33 cellular contexts compared by ENCODE assay signal in genomic region chr6:169853196-169854082, GRCh38.
DNase-seq lines count a peak whose midpoint lies in the region; ATAC-seq and TF ChIP-seq lines count a peak whose summit lies in the region.
"Had no signal": no experiment of that assay in that cellular context is flagged by ENCODE, and none has a peak within 500 bp of the region (broad histone marks: within the 10 kb centered on the region; RNA-seq: fewer than 3 reads in every experiment).

No MANE protein-coding gene starts in this region.

- H3K4me3 Mint-ChIP-seq in endothelial cell (ENCODE audit: unreplicated experiment) (no peak overlapping the region), osteocyte (ENCODE audit: unreplicated experiment) (no peak overlapping the region)
- H3K4me3 Mint-ChIP-seq: activated naive CD4-positive, alpha-beta T cell treated with anti-CD3 and anti-CD28 coated beads, Interleukin-2, amount 50 U/mL, for 24 hours; effector memory CD8-positive, alpha-beta T cell; HFFc6; naive thymus-derived CD4-positive, alpha-beta T cell; stimulated activated effector memory CD8-positive, alpha-beta T cell treated with anti-CD3 and anti-CD28 coated beads, Interleukin-12 subunit alpha, Interleukin-12 subunit beta, amount 100 ng/mL, for 72 hours; T-helper 1 cell treated with Interleukin-12 subunit alpha and Interleukin-12 subunit beta and Interleukin-4 antibody, amounts not matched to agents 30 μg/mL and 1 μg/mL, for 36 hours had no signal

- DNase-seq in H7 (peak; percentile 28), endothelial cell (ENCODE audit: low spot score) (no peak), osteocyte (ENCODE audit: extremely low spot score, unreplicated experiment) (peak; percentile 80), NCI-H187 (lab: John Stamatoyannopoulos, UW) (no peak), SIG-M5 treated with dmso at 0.1 percent for 504 hours (lab: John Stamatoyannopoulos, UW; ENCODE audit: unreplicated experiment) (no peak)
- DNase-seq in effector CD4-positive, alpha-beta T cell: no peak
- DNase-seq: activated CD4-positive, alpha-beta T cell treated with anti-CD3 and anti-CD28 coated beads, Interleukin-2, amount 50 U/mL, for 4 hours; Calu3; DMS79; effector memory CD8-positive, alpha-beta T cell; erythroblast; HFFc6; left lung; midbrain; naive thymus-derived CD4-positive, alpha-beta T cell; NCI-H1048; NCI-H1694 treated with DMSO at 0.1 percent for 48 hours; NCI-H2171; NCI-H510A treated with DMSO at 0.1 percent for 48 hours; stimulated activated CD4-positive, alpha-beta T cell treated with anti-CD3 and anti-CD28 coated beads, Interleukin-15, amount 100 ng/mL, for 24 hours; stimulated activated CD4-positive, alpha-beta T cell treated with anti-CD3 and anti-CD28 coated beads, Interleukin-4, amount 100 ng/mL, for 4 hours; substantia nigra had no signal

- H3K9me3 ChIP-seq in BLaER1 treated with 17β-estradiol and CSF1 and Interleukin-3, amounts not matched to agents 10 nM and 100 nM (replicated peaks in 1 of 11): peaks cover 24 to 37% (median 33%) of the 10 kb centered on the region in 11 experiments
- H3K9me3 ChIP-seq: SK-N-SH had no signal

- H3K9ac ChIP-seq in BLaER1 treated with 17β-estradiol and CSF1 and Interleukin-3, amounts not matched to agents 10 nM and 100 nM: no peak overlapping the region
- H3K9ac ChIP-seq: SK-N-SH had no signal

- H3K4me1 Mint-ChIP-seq in endothelial cell (ENCODE audit: unreplicated experiment) (peaks cover 26% of the 10 kb centered on the region), osteocyte (ENCODE audit: unreplicated experiment) (no peaks in the 10 kb centered on the region)
- H3K4me1 Mint-ChIP-seq: activated naive CD4-positive, alpha-beta T cell treated with anti-CD3 and anti-CD28 coated beads, Interleukin-2, amount 50 U/mL, for 24 hours; naive thymus-derived CD4-positive, alpha-beta T cell; stimulated activated effector memory CD8-positive, alpha-beta T cell treated with anti-CD3 and anti-CD28 coated beads, Interleukin-12 subunit alpha, Interleukin-12 subunit beta, amount 100 ng/mL, for 72 hours had no signal

- no peak overlapping the region for H3K27ac ChIP-seq in BLaER1 treated with 17β-estradiol and CSF1 and Interleukin-3, amounts not matched to agents 10 nM and 100 nM

- H3K27me3 ChIP-seq in BLaER1 treated with 17β-estradiol and CSF1 and Interleukin-3, amounts not matched to agents 10 nM and 100 nM: peaks cover 0 to 11% (median 0%) of the 10 kb centered on the region in 11 experiments; a peak in 2 of 22 replicates
- H3K27me3 ChIP-seq in H7 (ENCODE audit: control insufficient read depth, insufficient read depth, low read length): no peaks in the 10 kb centered on the region
- H3K27me3 ChIP-seq: breast epithelium, left lung, upper lobe of left lung had no signal

- H4K20me1 ChIP-seq in BLaER1 treated with 17β-estradiol and CSF1 and Interleukin-3, amounts not matched to agents 10 nM and 100 nM: no peaks in the 10 kb centered on the region

- H3K36me3 Mint-ChIP-seq in endothelial cell (ENCODE audit: low read depth, unreplicated experiment): peaks cover 10% of the 10 kb centered on the region
- no peaks in the 10 kb centered on the region for H3K36me3 Mint-ChIP-seq in osteocyte (ENCODE audit: unreplicated experiment)
- H3K36me3 Mint-ChIP-seq: naive thymus-derived CD4-positive, alpha-beta T cell; stimulated activated effector memory CD8-positive, alpha-beta T cell treated with anti-CD3 and anti-CD28 coated beads, Interleukin-12 subunit alpha, Interleukin-12 subunit beta, amount 100 ng/mL, for 72 hours had no signal

- H3K36me3 ChIP-seq in BLaER1 treated with 17β-estradiol and CSF1 and Interleukin-3, amounts not matched to agents 10 nM and 100 nM: peaks cover 0 to 7% (median 0%) of the 10 kb centered on the region in 11 experiments; a peak in 2 of 22 replicates
- H3K36me3 ChIP-seq in H7 (replicated peaks; ENCODE audit: control insufficient read depth, insufficient read depth, low read length): no peaks in the 10 kb centered on the region
- H3K36me3 ChIP-seq: breast epithelium, left lung, upper lobe of left lung had no signal

- TF ChIP-seq POLR2A in GM18505 (IDR thresholded peaks at IDR 0.05; ENCODE audit: borderline replicate concordance, extremely low read depth, insufficient read depth, insufficient read length): no peak

- H3K27me3 Mint-ChIP-seq in endothelial cell (ENCODE audit: unreplicated experiment) (peaks cover 6% of the 10 kb centered on the region), osteocyte (ENCODE audit: unreplicated experiment) (no peaks in the 10 kb centered on the region)
- H3K27me3 Mint-ChIP-seq: activated naive CD4-positive, alpha-beta T cell treated with anti-CD3 and anti-CD28 coated beads, Interleukin-2, amount 50 U/mL, for 24 hours had no signal

- TF ChIP-seq CTCF in endothelial cell (IDR thresholded peaks at IDR 0.05; ENCODE audit: unreplicated experiment): no peak
- no peak for TF ChIP-seq CTCF in osteocyte (IDR thresholded peaks at IDR 0.05)

- no peak overlapping the region for H3K4me3 ChIP-seq in BLaER1 treated with 17β-estradiol and CSF1 and Interleukin-3, amounts not matched to agents 10 nM and 100 nM
- H3K4me3 ChIP-seq in H7 (ENCODE audit: insufficient read depth, low read depth, low read length): no peak overlapping the region
- H3K4me3 ChIP-seq: breast epithelium, K562, left lung, upper lobe of left lung had no signal

- ATAC-seq in GM18505 (IDR thresholded peaks at IDR 0.05; ENCODE audit: unreplicated experiment): no peak
- ATAC-seq: activated CD4-positive, CD25-positive, alpha-beta regulatory T cell treated with anti-CD3 and anti-CD28 coated beads, Interleukin-2, amount 50 U/mL, for 24 hours; effector memory CD8-positive, alpha-beta T cell; K562; left lung; stimulated activated effector memory CD8-positive, alpha-beta T cell treated with anti-CD3 and anti-CD28 coated beads, Interleukin-12 subunit alpha, Interleukin-12 subunit beta, amount 100 ng/mL, for 72 hours had no signal

- peaks cover 19 to 60% (median 49%) of the 10 kb centered on the region in 10 experiments for H3K4me1 ChIP-seq in BLaER1 treated with 17β-estradiol and CSF1 and Interleukin-3, amounts not matched to agents 10 nM and 100 nM
- H3K4me1 ChIP-seq: breast epithelium, left lung had no signal

- peaks cover 6% of the 10 kb centered on the region for H3K9me3 Mint-ChIP-seq in endothelial cell (ENCODE audit: unreplicated experiment)
- no peaks in the 10 kb centered on the region for H3K9me3 Mint-ChIP-seq in osteocyte (ENCODE audit: unreplicated experiment)
- H3K9me3 Mint-ChIP-seq: activated naive CD4-positive, alpha-beta T cell treated with anti-CD3 and anti-CD28 coated beads, Interleukin-2, amount 50 U/mL, for 24 hours; effector memory CD8-positive, alpha-beta T cell; stimulated activated effector memory CD8-positive, alpha-beta T cell treated with anti-CD3 and anti-CD28 coated beads, Interleukin-12 subunit alpha, Interleukin-12 subunit beta, amount 100 ng/mL, for 72 hours had no signal

- H3K4me2 ChIP-seq in BLaER1 treated with 17β-estradiol and CSF1 and Interleukin-3, amounts not matched to agents 10 nM and 100 nM: peak overlapping the region in 10 of 11 experiments; percentile 67 to 96 (median 92); a peak in 20 of 22 replicates
- H3K4me2 ChIP-seq: SK-N-SH had no signal

- peak overlapping the region; percentile 57 for H3K27ac Mint-ChIP-seq in endothelial cell (ENCODE audit: unreplicated experiment)
- H3K27ac Mint-ChIP-seq in osteocyte (ENCODE audit: unreplicated experiment): no peak overlapping the region
- H3K27ac Mint-ChIP-seq: activated naive CD4-positive, alpha-beta T cell treated with anti-CD3 and anti-CD28 coated beads, Interleukin-2, amount 50 U/mL, for 24 hours; activated T-helper 2 cell treated with anti-CD3 and anti-CD28 coated beads, Interferon-gamma antibody, Interleukin-2, Interleukin-4, amounts not matched to agents 10 μg/mL and 5 μg/mL and 100 μg/mL, durations not matched to agents 14 hours and 24 hours and 36 hours; effector memory CD8-positive, alpha-beta T cell; HFFc6; naive thymus-derived CD4-positive, alpha-beta T cell; stimulated activated effector memory CD8-positive, alpha-beta T cell treated with anti-CD3 and anti-CD28 coated beads, Interleukin-12 subunit alpha, Interleukin-12 subunit beta, amount 100 ng/mL, for 72 hours; T-helper 1 cell treated with Interleukin-12 subunit alpha and Interleukin-12 subunit beta and Interleukin-4 antibody, amounts not matched to agents 30 μg/mL and 1 μg/mL, for 36 hours had no signal

Comparison
In these comparisons a context has a peak if more than half of its experiments do, and no peak if none do; other contexts are left out.
1. DNase-seq: peak in H7 (single experiment) and osteocyte (single experiment); none in endothelial cell (single experiment), effector CD4-positive, alpha-beta T cell (single experiment), NCI-H187 (0 of 2) and SIG-M5 treated with dmso at 0.1 percent for 504 hours (single experiment).